9 cellular contexts compared by ENCODE assay signal in genomic region chr10:110387983-110388681, GRCh38.
A peak's percentile ranks its signal among the peaks of the same experiment; 100 is the strongest.
DNase-seq lines count a peak whose midpoint lies in the region; ATAC-seq, FAIRE-seq and TF ChIP-seq lines count a peak whose summit lies in the region.
"Had no signal": no experiment of that assay in that cellular context is flagged by ENCODE, and none has a peak within 500 bp of the region (broad histone marks: within the 10 kb centered on the region; RNA-seq: fewer than 3 reads in every experiment).

No MANE protein-coding gene starts in this region.

- no peak overlapping the region for H3K56ac ChIP-seq in IMR-90 (ENCODE audit: extremely low read depth, insufficient read depth, low read length)
- no peak overlapping the region for H3K56ac ChIP-seq in H1 (replicated peaks; ENCODE audit: insufficient read length, low read depth, low read length)

- no peak overlapping the region for H3K27ac ChIP-seq in IMR-90 (ENCODE audit: insufficient read depth, low read length)
- H3K27ac ChIP-seq in H1 (ENCODE audit: low read depth, low read length): no peak overlapping the region
- no peak overlapping the region for H3K27ac ChIP-seq in substantia nigra (ENCODE audit: low read depth, low read length, poor library complexity, severe bottlenecking)
- H3K27ac ChIP-seq: HL-60 had no signal

- peak overlapping the region; percentile 18; the same call in 1 of the 2 replicates for H2AK5ac ChIP-seq in IMR-90 (ENCODE audit: low read depth, low read length)
- no peak overlapping the region for H2AK5ac ChIP-seq in H1 (ENCODE audit: low read depth, low read length)

- H3K9me3 ChIP-seq in IMR-90 (ENCODE audit: control insufficient read depth, insufficient read depth, low read length) (no peaks in the 10 kb centered on the region), H1 (ENCODE audit: insufficient read depth in 2 of 2, low read depth in 1 of 2, low read length in 1 of 2) (no peaks in the 10 kb centered on the region)

- intact Hi-C loops in IMR-90 (cut with micrococcal nuclease): no loop called here

- no peaks in the 10 kb centered on the region for H3K36me3 ChIP-seq in IMR-90 (ENCODE audit: control insufficient read depth, insufficient read depth, low read length)
- H3K36me3 ChIP-seq in H1 (ENCODE audit: control insufficient read depth in 2 of 4, insufficient read depth in 4 of 4, low read length in 3 of 4): no peaks in the 10 kb centered on the region

- in situ Hi-C loops in IMR-90 (cut with MboI; ENCODE audit: low sequenced_read_pairs): no loop called here
- in situ Hi-C loops in ACHN (cut with HindIII; ENCODE audit: low pct_ligation_motif_present, low pct_unique_long_range_greater_than_20kb, low sequenced_read_pairs): no loop called here

- no peak overlapping the region for H4K91ac ChIP-seq in IMR-90 (ENCODE audit: insufficient read depth, low read depth, low read length)
- H4K91ac ChIP-seq in H1 (replicated peaks; ENCODE audit: insufficient read length, low read length): no peak overlapping the region

- H3K23ac ChIP-seq in IMR-90 (ENCODE audit: low read depth, low read length) (0 out of 2 replicates have a peak overlapping the region, but pooled peaks have one; percentile 72), H1 (ENCODE audit: insufficient read length) (no peak overlapping the region)

- no TSS peak for BruUV-seq in IMR-90 (replicated peaks; lab: Mats Ljungman, UMichigan)

- no CpG with 5 or more reads among the region's 7 CpGs for WGBS in IMR-90 (ENCODE audit: extremely low coverage in 2 of 2, insufficient read length in 1 of 2), 2 experiments
- WGBS in H1 (ENCODE audit: extremely low coverage in 1 of 2, insufficient coverage in 1 of 2, insufficient read length in 1 of 2, insufficient replicate concordance in 2 of 2, low coverage in 1 of 2, low lambda C conversion rate in 2 of 2, missing lambda C conversion rate in 1 of 2), 2 experiments: 81% methylated on average over 7 of the region's 7 CpGs; no CpG with 5 or more reads in 1 of the 2 experiments

- peak overlapping the region; percentile 19 for H2AFZ ChIP-seq in IMR-90 (replicated peaks; ENCODE audit: low read length, poor library complexity)
- peak overlapping the region; percentile 30; the same call in 1 of the 2 replicates for H2AFZ ChIP-seq in H1 (ENCODE audit: low read length)

- dilution Hi-C loops in IMR-90 (cut with HindIII; ENCODE audit: low sequenced_read_pairs, unreplicated experiment): no loop called here

- TF ChIP-seq CTCF in GM10266 (IDR thresholded peaks at IDR 0.05; ENCODE audit: control insufficient read depth, insufficient read depth, low read depth, missing control alignments): no peak
- TF ChIP-seq CTCF in IMR-90 (conservative IDR thresholded peaks at IDR 0.05; ENCODE audit: low read depth, low read length): no peak
- no peak for TF ChIP-seq CTCF in H1 (IDR thresholded peaks at IDR 0.05; ENCODE audit: control extremely low read depth in 1 of 3, insufficient read depth in 1 of 3, low read depth in 1 of 3, low read length in 3 of 3)

- ATAC-seq in GM21526 (IDR thresholded peaks at IDR 0.05; ENCODE audit: low FRiP score, unreplicated experiment) (peak; percentile 67), IMR-90 (ENCODE audit: low read depth) (no peak; the same call in 1 of the 2 replicates)

- TF ChIP-seq EP300 in H1 (IDR thresholded peaks at IDR 0.05; ENCODE audit: borderline replicate concordance in 1 of 2, low read depth in 2 of 2, low read length in 2 of 2): no peak

- H3K4ac ChIP-seq in IMR-90 (ENCODE audit: low read depth, low read length): peak overlapping the region; percentile 70
- H3K4ac ChIP-seq in H1 (replicated peaks; ENCODE audit: insufficient read length, low read depth, low read length): no peak overlapping the region

- no peak for TF ChIP-seq POLR2A in IMR-90 (IDR thresholded peaks at IDR 0.05; ENCODE audit: low read depth, low read length)
- TF ChIP-seq POLR2A in H1 (IDR thresholded peaks at IDR 0.05; ENCODE audit: control extremely low read depth in 1 of 2, low read depth in 2 of 2, low read length in 2 of 2): no peak

- TF ChIP-seq RAD21 in IMR-90 (IDR thresholded peaks at IDR 0.05; ENCODE audit: low read length) (no peak), H1 (IDR thresholded peaks at IDR 0.05 in 1 of 2, conservative IDR thresholded peaks at IDR 0.05 in 1 of 2; ENCODE audit: low read depth in 2 of 2, low read length in 2 of 2) (no peak)

- H3K23me2 ChIP-seq in H1 (ENCODE audit: low read depth, low read length): no peaks in the 10 kb centered on the region

- H3K9me1 ChIP-seq in IMR-90 (ENCODE audit: insufficient read depth, low read length): peaks cover 6% of the 10 kb centered on the region

- H3K79me1 ChIP-seq in IMR-90 (ENCODE audit: low read depth in 1 of 2, low read length in 2 of 2): no peaks in the 10 kb centered on the region
- no peaks in the 10 kb centered on the region for H3K79me1 ChIP-seq in H1 (ENCODE audit: low read depth, low read length)

- H4K8ac ChIP-seq in IMR-90 (ENCODE audit: low read depth in 2 of 2, low read length in 2 of 2) (peak overlapping the region in 1 of 2 experiments; percentile 63; a peak in 1 of 4 replicates), H1 (ENCODE audit: extremely low read depth, insufficient read depth, low read length) (no peak overlapping the region)

- no peak for FAIRE-seq in H1 (lab: Jason Lieb, UNC)

- no peak overlapping the region for H2AK9ac ChIP-seq in IMR-90 (replicated peaks; ENCODE audit: low read depth, low read length, poor library complexity)

- H2BK120ac ChIP-seq in IMR-90 (ENCODE audit: low read depth, low read length): peak overlapping the region; percentile 71
- no peak overlapping the region for H2BK120ac ChIP-seq in H1 (replicated peaks; ENCODE audit: low read depth, low read length)

- peak overlapping the region; percentile 55; the same call in 1 of the 3 replicates for H2BK15ac ChIP-seq in IMR-90 (ENCODE audit: low read depth, low read length)
- H2BK15ac ChIP-seq in H1 (ENCODE audit: low read length): no peak overlapping the region

- H3K27me3 ChIP-seq in IMR-90 (ENCODE audit: control insufficient read depth, insufficient read depth, low read length) (no peaks in the 10 kb centered on the region), H1 (replicated peaks in 1 of 4; ENCODE audit: control insufficient read depth in 3 of 4, extremely low read depth in 1 of 4, insufficient read depth in 3 of 4, low read length in 3 of 4) (no peaks in the 10 kb centered on the region)

- H2BK5ac ChIP-seq in IMR-90 (ENCODE audit: low read depth, low read length, poor library complexity, severe bottlenecking) (no peak overlapping the region), H1 (ENCODE audit: low read depth, low read length) (no peak overlapping the region)

- no peak overlapping the region for H3K4me2 ChIP-seq in IMR-90 (ENCODE audit: low read depth, low read length)
- H3K4me2 ChIP-seq in H1 (ENCODE audit: insufficient read depth in 1 of 2, low read depth in 2 of 2, low read length in 2 of 2): no peak overlapping the region

- H3K4me3 ChIP-seq in IMR-90 (ENCODE audit: insufficient read depth, low read depth, low read length): no peak overlapping the region
- no peak overlapping the region for H3K4me3 ChIP-seq in H1 (ENCODE audit: extremely low read depth in 1 of 4, insufficient read depth in 2 of 4, low read depth in 3 of 4, low read length in 4 of 4)

- DNase-seq in GM10266 (ENCODE audit: extremely low spot score) (peak; percentile 59), IMR-90 (no peak), H1 (ENCODE audit: low read depth in 1 of 2, low spot score in 2 of 2) (no peak), pons (ENCODE audit: low spot score) (no peak), C1 segment of cervical spinal cord (lab: John Stamatoyannopoulos, UW) (no peak), ACHN (no peak), substantia nigra (lab: John Stamatoyannopoulos, UW) (no peak)

- CTCF ChIA-PET in IMR-90 (lab: Yijun Ruan, JAX) (interaction anchor here (0.6 kb wide), 2 partner anchors 21 to 409 kb away, joined by 3 to 4 read pairs; no protein-coding TSS in a partner anchor), H1 (lab: Charles Lee; ENCODE audit: partially characterized antibody) (interaction anchor here (1.2 to 1.7 kb wide), 5 partner anchors 22 to 160 kb away, joined by 3 to 4 read pairs (median 3); no protein-coding TSS in a partner anchor)

- no peaks in the 10 kb centered on the region for H3K79me2 ChIP-seq in H1 (ENCODE audit: control insufficient read depth in 1 of 2, insufficient read depth in 2 of 2, low read length in 2 of 2)

- H3K9ac ChIP-seq in IMR-90 (ENCODE audit: low read depth, low read length): no peak overlapping the region
- no peak overlapping the region for H3K9ac ChIP-seq in H1 (replicated peaks in 1 of 4; ENCODE audit: extremely low read depth in 1 of 4, low read depth in 3 of 4, low read length in 3 of 4)

- H3K4me1 ChIP-seq in IMR-90 (ENCODE audit: control insufficient read depth, insufficient read depth, low read length) (peaks cover 9% of the 10 kb centered on the region), H1 (replicated peaks in 1 of 4; ENCODE audit: control insufficient read depth in 3 of 4, insufficient read depth in 4 of 4, low read length in 3 of 4) (peaks cover 0 to 9% (median 4%) of the 10 kb centered on the region in 4 experiments; a peak in 6 of 7 replicates)

- H4K20me1 ChIP-seq in IMR-90 (ENCODE audit: insufficient read depth, low read length) (no peaks in the 10 kb centered on the region), H1 (replicated peaks in 1 of 2; ENCODE audit: control insufficient read depth in 1 of 2, insufficient read depth in 2 of 2, low read length in 2 of 2) (no peaks in the 10 kb centered on the region)

- H3K18ac ChIP-seq in IMR-90 (ENCODE audit: low read depth, low read length) (0 out of 2 replicates have a peak overlapping the region, but pooled peaks have one; percentile 2), H1 (ENCODE audit: extremely low read depth, low read length) (no peak overlapping the region)

- H3K14ac ChIP-seq in IMR-90 (replicated peaks; ENCODE audit: low read depth, low read length): peak overlapping the region; percentile 68; the same call in 1 of the 2 replicates
- H3K14ac ChIP-seq in H1 (ENCODE audit: insufficient read length): no peak overlapping the region

- H2BK20ac ChIP-seq in IMR-90 (ENCODE audit: low read depth, low read length) (peak overlapping the region; percentile 72; the same call in 1 of the 2 replicates), H1 (ENCODE audit: low read length) (no peak overlapping the region)

- H4K5ac ChIP-seq in IMR-90 (ENCODE audit: low read depth, low read length) (peak overlapping the region; percentile 6; the same call in 1 of the 2 replicates), H1 (ENCODE audit: insufficient read length, low read depth, low read length) (no peak overlapping the region)

- no peak overlapping the region for H2BK12ac ChIP-seq in H1 (ENCODE audit: low read depth, low read length)

- POLR2A ChIA-PET in IMR-90 (lab: Charles Lee; ENCODE audit: unreplicated experiment): no interaction called here
- POLR2A ChIA-PET in H1 (lab: Charles Lee; ENCODE audit: partially characterized antibody): no interaction called here

TF ChIP-seq in IMR-90, 13 proteins besides CTCF, POLR2A, EP300 and RAD21 (continues in another document):
- no peak for TF ChIP-seq SMC3 (IDR thresholded peaks at IDR 0.05; ENCODE audit: low read depth, low read length)
- TF ChIP-seq MAFK (IDR thresholded peaks at IDR 0.05; ENCODE audit: low read depth, low read length): no peak

TF ChIP-seq in H1, 55 proteins besides CTCF, POLR2A, EP300 and RAD21:
- TF ChIP-seq TBP (IDR thresholded peaks at IDR 0.05; ENCODE audit: low read depth, low read length) (no peak), HDAC2 (IDR thresholded peaks at IDR 0.05; ENCODE audit: borderline replicate concordance in 1 of 2, low read depth in 2 of 2, low read length in 2 of 2) (no peak)
TF ChIP-seq in H1: peak in this region for 0.
